In genomic region chr9:108980893-108981292, GRCh38 we compare ENCODE assay signal across 22 cellular contexts. TPM values are rescaled to one million over a fixed set of nuclear protein-coding genes. Genes with fewer than 3 reads are reported as not detected.
DNase-seq lines count a peak whose midpoint lies in the region; ATAC-seq, FAIRE-seq and TF ChIP-seq lines count a peak whose summit lies in the region.
"Had no signal": no experiment of that assay in that cellular context is flagged by ENCODE, and none has a peak within 500 bp of the region (broad histone marks: within the 10 kb centered on the region; RNA-seq: fewer than 3 reads in every experiment).

No MANE protein-coding gene starts in this region.

- H3K36me3 Mint-ChIP-seq in osteocyte (ENCODE audit: unreplicated experiment) = peaks cover 47% of the 10 kb centered on the region
- H3K36me3 Mint-ChIP-seq: CD4-positive, alpha-beta memory T cell had no signal

- no peak overlapping the region for H3K4me3 Mint-ChIP-seq in osteocyte (ENCODE audit: unreplicated experiment)
- H3K4me3 Mint-ChIP-seq: CD4-positive, alpha-beta memory T cell had no signal

- no peaks in the 10 kb centered on the region for H3K9me3 Mint-ChIP-seq in osteocyte (ENCODE audit: unreplicated experiment)
- H3K9me3 Mint-ChIP-seq: CD4-positive, alpha-beta memory T cell had no signal

- no peak for TF ChIP-seq POLR2A in H54 (IDR thresholded peaks at IDR 0.05; ENCODE audit: low read depth, low read length)

- TF ChIP-seq CTCF in heart right ventricle (IDR thresholded peaks at IDR 0.05) (no peak), osteocyte (IDR thresholded peaks at IDR 0.05) (no peak)

- H3K27ac ChIP-seq in heart right ventricle = peak overlapping the region in 1 of 10 donors; percentile 7

- WGBS in heart right ventricle, 2 donors = 64 to 67% methylated on average over 2 of the region's 2 CpGs

- peak overlapping the region; percentile 35 for H3K27ac Mint-ChIP-seq in osteocyte (ENCODE audit: unreplicated experiment)

- intact Hi-C loops in heart right ventricle (cut with DNase I) = no loop called here

- no peaks in the 10 kb centered on the region for H3K27me3 Mint-ChIP-seq in osteocyte (ENCODE audit: unreplicated experiment)
- H3K27me3 Mint-ChIP-seq: CD4-positive, alpha-beta memory T cell had no signal

- peak in 7 of 8 donors; percentile 47 to 90 (median 72) for ATAC-seq in heart right ventricle
- ATAC-seq: HepG2, Panc1 had no signal

- no peaks in the 10 kb centered on the region for H3K4me1 Mint-ChIP-seq in osteocyte (ENCODE audit: unreplicated experiment)
- H3K4me1 Mint-ChIP-seq: CD4-positive, alpha-beta memory T cell had no signal

- no peak for DNase-seq in H54 (ENCODE audit: insufficient read length, low spot score)
- peak; percentile 21 for DNase-seq in NCI-H2171 (lab: John Stamatoyannopoulos, UW)
- no peak for DNase-seq in heart right ventricle
- no peak for DNase-seq in osteocyte (ENCODE audit: extremely low spot score, unreplicated experiment)
- DNase-seq in activated gamma-delta T cell treated with Interleukin-2 at 50 U/mL for 16 hours = no peak
- no peak for DNase-seq in NCI-H1417 treated with DMSO at 0.1 percent for 48 hours (lab: John Stamatoyannopoulos, UW)
- no peak for DNase-seq in NCI-H345 treated with DMSO at 0.1 percent for 48 hours (lab: John Stamatoyannopoulos, UW; ENCODE audit: unreplicated experiment)
- DNase-seq: C1 segment of cervical spinal cord; CD4-positive, alpha-beta memory T cell; COR-L47; H7; Karpas-422; NCI-H1092; NCI-H2029; NCI-H446 treated with DMSO at 0.1 percent for 48 hours; NCI-H526; NCI-H82; SK-N-SH; SW 1271 had no signal

- H3K4me3 ChIP-seq in heart right ventricle = no peak overlapping the region

- peak; percentile 55 for FAIRE-seq in H54 (lab: Jason Lieb, UNC)
- FAIRE-seq: G401.6, HepG2 had no signal

- no peaks in the 10 kb centered on the region for H3K9me3 ChIP-seq in heart right ventricle
- H3K9me3 ChIP-seq: SK-N-SH had no signal

- no peaks in the 10 kb centered on the region for H3K27me3 ChIP-seq in heart right ventricle

- peaks cover 0 to 94% (median 14%) of the 10 kb centered on the region in 9 donors for H3K36me3 ChIP-seq in heart right ventricle

- peaks cover 0 to 10% (median 0%) of the 10 kb centered on the region in 9 donors for H3K4me1 ChIP-seq in heart right ventricle

RNA-seq across cellular contexts. Expression of gene CTNNAL1, which starts 32.4 kb away (rescaled TPM):
- total RNA-seq in heart right ventricle (10 to 100 TPM; 48.5 to 75.4 (median 63.2) TPM), osteocyte (46.3 and 55.4 TPM in 2 replicates)
- polyA plus RNA-seq in heart right ventricle = 100 to 1,000 TPM in 1 of 2 donors, 10 to 100 TPM in 1; 42.7 to 115 TPM

RNA-seq across cellular contexts. Expression of gene ABITRAM, which starts 46.7 kb away (rescaled TPM):
- total RNA-seq in heart right ventricle (10 to 100 TPM; 11.5 to 17.7 (median 14.6) TPM), osteocyte (8.8 and 9.0 TPM in 2 replicates)
- 10 to 100 TPM in 1 of 2 donors, 1 to 10 TPM in 1; 9.1 to 15.4 TPM for polyA plus RNA-seq in heart right ventricle

RNA-seq across cellular contexts. Expression of gene ELP1, which starts 47.0 kb away (rescaled TPM):
- total RNA-seq in heart right ventricle (10 to 100 TPM; 19.2 to 31.7 (median 25.7) TPM), osteocyte (25.7 and 26.1 TPM in 2 replicates)
- polyA plus RNA-seq in heart right ventricle = 10 to 100 TPM; 11.7 to 18.2 TPM
